ENCODE assay signal across 1 cellular context in the genomic region with DNA sequence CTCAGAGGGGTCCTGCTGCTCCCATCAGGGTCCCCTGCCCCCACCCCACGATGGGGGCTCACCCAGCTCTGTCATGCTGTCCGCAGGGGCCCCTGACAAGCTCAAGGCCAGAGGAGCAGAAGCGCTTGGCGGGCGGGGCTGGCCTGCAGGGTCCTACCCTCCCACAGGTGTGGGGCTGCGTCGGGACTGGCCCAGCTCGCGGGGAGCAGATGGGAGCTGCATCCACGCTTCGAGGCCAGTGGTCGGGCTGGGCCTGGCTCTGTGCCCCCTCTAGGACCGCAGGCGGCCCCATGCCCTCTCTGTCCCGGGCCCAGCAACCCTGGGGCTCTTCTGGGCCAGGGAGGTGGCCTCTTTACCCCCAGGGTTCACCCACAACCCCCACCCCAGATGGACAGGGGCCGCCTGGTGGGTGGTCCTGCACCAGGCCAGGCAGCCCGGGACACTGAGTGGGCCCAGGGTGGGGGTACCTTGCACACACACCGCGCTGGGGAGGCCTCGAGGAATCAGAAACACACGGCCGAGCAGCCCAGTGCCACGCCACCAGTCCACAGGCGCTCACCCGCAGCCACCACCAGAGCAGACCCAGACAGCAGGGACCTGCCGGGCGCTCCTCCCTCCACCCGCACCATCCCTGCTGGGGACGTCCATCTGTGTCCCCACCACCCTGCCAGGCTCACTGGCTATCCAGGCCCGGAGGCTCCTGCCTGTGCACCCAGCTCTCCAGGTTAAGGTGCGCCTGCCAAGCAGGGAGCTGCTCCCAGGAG.
A peak's percentile ranks its signal among the peaks of the same experiment; 100 is the strongest.
TF ChIP-seq lines count a peak whose summit lies in the region.

No MANE protein-coding gene starts in this region.

TF ChIP-seq in HepG2, 621 proteins besides CTCF, POLR2A, EP300 and RAD21 (continues in another document):
- TF ChIP-seq YEATS4 (CRISPR knock-in tag; IDR thresholded peaks at IDR 0.05; ENCODE audit: borderline replicate concordance) (peak; percentile 3; the same call in 1 of the 2 replicates), SUZ12 (IDR thresholded peaks at IDR 0.05; ENCODE audit: low read depth, low read length) (no peak), AGO2 (optimal IDR thresholded peaks at IDR 0.05; ENCODE audit: low read depth, low read length) (peak; percentile 69), ZNF136 (CRISPR knock-in tag; IDR thresholded peaks at IDR 0.05; ENCODE audit: low read depth) (peak; percentile 70; the same call in 1 of the 2 replicates), TAF1 (CRISPR knock-in tag; IDR thresholded peaks at IDR 0.05) (0 out of 2 replicates have a peak, but pooled peaks have one; percentile 1), ZNF563 (CRISPR knock-in tag; IDR thresholded peaks at IDR 0.05) (0 out of 2 replicates have a peak, but pooled peaks have one; percentile 25), ZNF263 (CRISPR knock-in tag; IDR thresholded peaks at IDR 0.05) (no peak), HNRNPK (IDR thresholded peaks at IDR 0.05; ENCODE audit: low read depth, low read length, poor library complexity, severe bottlenecking) (no peak), NR2F1 (CRISPR knock-in tag; IDR thresholded peaks at IDR 0.05) (no peak), DPF2 (CRISPR knock-in tag; IDR thresholded peaks at IDR 0.05; ENCODE audit: borderline replicate concordance, low read depth) (peak; percentile 60), IRX3 (CRISPR knock-in tag; IDR thresholded peaks at IDR 0.05; ENCODE audit: borderline replicate concordance, low read depth) (no peak), ZNF547 (CRISPR knock-in tag; IDR thresholded peaks at IDR 0.05) (0 out of 2 replicates have a peak, but pooled peaks have one; percentile 35), ZNF839 (CRISPR knock-in tag; IDR thresholded peaks at IDR 0.05; ENCODE audit: borderline replicate concordance) (0 out of 2 replicates have a peak, but pooled peaks have one; percentile 8), HNF4A (CRISPR knock-in tag; IDR thresholded peaks at IDR 0.05) (peak; percentile 23; the same call in 1 of the 2 replicates), ZBTB7A (CRISPR knock-in tag; IDR thresholded peaks at IDR 0.05) (0 out of 2 replicates have a peak, but pooled peaks have one; percentile 16), TGIF2 (CRISPR knock-in tag; IDR thresholded peaks at IDR 0.05) (no peak), U2AF2 (IDR thresholded peaks at IDR 0.05; ENCODE audit: low read depth, low read length) (no peak)
- TF ChIP-seq, protein P1, sequence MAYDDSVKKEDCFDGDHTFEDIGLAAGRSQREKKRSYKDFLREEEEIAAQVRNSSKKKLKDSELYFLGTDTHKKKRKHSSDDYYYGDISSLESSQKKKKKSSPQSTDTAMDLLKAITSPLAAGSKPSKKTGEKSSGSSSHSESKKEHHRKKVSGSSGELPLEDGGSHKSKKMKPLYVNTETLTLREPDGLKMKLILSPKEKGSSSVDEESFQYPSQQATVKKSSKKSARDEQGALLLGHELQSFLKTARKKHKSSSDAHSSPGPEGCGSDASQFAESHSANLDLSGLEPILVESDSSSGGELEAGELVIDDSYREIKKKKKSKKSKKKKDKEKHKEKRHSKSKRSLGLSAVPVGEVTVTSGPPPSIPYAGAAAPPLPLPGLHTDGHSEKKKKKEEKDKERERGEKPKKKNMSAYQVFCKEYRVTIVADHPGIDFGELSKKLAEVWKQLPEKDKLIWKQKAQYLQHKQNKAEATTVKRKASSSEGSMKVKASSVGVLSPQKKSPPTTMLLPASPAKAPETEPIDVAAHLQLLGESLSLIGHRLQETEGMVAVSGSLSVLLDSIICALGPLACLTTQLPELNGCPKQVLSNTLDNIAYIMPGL (CRISPR knock-in tag; IDR thresholded peaks at IDR 0.05; ENCODE audit: borderline replicate concordance in 1 of 2, low read depth in 1 of 2), result 0 out of 4 replicates have a peak, but pooled peaks of 1 of the 2 experiments have one; percentile 9
- TF ChIP-seq, protein P2, sequence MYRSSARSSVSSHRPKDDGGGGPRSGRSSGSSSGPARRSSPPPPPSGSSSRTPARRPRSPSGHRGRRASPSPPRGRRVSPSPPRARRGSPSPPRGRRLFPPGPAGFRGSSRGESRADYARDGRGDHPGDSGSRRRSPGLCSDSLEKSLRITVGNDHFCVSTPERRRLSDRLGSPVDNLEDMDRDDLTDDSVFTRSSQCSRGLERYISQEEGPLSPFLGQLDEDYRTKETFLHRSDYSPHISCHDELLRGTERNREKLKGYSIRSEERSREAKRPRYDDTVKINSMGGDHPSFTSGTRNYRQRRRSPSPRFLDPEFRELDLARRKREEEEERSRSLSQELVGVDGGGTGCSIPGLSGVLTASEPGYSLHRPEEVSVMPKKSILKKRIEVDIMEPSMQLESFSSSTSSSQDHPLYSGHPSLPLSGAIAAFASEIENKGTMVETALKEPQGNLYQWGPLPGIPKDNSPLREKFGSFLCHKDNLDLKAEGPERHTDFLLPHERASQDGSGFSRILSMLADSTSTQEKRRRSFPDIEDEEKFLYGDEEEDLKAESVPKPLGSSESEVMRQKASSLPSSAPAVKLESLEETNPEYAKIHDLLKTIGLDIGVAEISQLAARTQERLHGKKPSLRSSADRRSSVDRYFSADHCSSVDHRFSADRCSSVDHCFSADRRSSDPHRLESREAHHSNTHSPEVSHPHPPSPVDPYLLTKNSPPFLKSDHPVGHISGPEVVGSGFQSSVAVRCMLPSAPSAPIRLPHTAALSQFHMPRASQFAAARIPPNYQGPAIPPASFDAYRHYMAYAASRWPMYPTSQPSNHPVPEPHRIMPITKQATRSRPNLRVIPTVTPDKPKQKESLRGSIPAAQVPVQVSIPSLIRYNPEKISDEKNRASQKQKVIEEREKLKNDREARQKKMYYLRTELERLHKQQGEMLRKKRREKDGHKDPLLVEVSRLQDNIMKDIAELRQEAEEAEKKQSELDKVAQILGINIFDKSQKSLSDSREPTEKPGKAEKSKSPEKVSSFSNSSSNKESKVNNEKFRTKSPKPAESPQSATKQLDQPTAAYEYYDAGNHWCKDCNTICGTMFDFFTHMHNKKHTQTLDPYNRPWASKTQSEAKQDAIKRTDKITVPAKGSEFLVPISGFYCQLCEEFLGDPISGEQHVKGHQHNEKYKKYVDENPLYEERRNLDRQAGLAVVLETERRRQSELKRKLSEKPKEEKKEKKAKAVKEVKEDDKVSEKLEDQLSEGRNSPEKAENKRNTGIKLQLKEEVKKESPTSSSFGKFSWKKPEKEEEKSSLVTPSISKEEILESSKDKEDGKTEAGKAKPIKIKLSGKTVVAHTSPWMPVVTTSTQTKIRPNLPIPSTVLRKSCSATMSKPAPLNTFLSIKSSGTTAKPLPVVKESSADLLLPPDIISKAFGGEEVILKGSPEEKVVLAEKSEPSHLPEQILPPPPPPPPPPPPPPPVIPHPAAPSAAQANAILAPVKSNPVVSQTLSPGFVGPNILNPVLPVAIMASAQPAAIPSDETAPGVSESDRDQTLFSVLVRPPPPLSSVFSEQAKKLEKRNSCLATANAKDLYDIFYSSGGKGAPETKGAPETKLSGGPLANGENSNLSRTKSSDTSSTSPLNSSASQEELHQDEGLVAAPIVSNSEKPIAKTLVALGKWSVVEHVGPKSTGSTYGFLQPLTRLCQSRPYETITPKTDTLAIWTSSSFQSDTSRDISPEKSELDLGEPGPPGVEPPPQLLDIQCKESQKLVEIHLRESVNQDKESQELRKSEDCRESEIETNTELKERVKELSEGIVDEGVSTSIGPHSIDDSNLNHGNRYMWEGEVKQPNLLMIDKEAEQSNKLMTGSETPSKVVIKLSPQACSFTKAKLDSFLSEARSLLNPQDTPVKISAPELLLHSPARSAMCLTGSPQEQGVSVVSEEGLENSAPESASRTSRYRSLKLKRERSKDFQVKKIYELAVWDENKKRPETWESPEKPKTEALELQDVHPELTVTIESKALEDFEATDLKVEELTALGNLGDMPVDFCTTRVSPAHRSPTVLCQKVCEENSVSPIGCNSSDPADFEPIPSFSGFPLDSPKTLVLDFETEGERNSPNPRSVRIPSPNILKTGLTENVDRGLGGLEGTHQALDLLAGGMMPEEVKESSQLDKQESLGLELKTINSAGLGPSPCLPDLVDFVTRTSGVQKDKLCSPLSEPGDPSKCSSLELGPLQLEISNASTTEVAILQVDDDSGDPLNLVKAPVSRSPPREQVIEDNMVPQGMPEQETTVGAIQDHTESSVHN (CRISPR knock-in tag; IDR thresholded peaks at IDR 0.05), result no peak
- TF ChIP-seq, protein P3, sequence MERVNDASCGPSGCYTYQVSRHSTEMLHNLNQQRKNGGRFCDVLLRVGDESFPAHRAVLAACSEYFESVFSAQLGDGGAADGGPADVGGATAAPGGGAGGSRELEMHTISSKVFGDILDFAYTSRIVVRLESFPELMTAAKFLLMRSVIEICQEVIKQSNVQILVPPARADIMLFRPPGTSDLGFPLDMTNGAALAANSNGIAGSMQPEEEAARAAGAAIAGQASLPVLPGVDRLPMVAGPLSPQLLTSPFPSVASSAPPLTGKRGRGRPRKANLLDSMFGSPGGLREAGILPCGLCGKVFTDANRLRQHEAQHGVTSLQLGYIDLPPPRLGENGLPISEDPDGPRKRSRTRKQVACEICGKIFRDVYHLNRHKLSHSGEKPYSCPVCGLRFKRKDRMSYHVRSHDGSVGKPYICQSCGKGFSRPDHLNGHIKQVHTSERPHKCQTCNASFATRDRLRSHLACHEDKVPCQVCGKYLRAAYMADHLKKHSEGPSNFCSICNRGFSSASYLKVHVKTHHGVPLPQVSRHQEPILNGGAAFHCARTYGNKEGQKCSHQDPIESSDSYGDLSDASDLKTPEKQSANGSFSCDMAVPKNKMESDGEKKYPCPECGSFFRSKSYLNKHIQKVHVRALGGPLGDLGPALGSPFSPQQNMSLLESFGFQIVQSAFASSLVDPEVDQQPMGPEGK (CRISPR knock-in tag; IDR thresholded peaks at IDR 0.05), result peak; percentile 92
- TF ChIP-seq, protein P4, sequence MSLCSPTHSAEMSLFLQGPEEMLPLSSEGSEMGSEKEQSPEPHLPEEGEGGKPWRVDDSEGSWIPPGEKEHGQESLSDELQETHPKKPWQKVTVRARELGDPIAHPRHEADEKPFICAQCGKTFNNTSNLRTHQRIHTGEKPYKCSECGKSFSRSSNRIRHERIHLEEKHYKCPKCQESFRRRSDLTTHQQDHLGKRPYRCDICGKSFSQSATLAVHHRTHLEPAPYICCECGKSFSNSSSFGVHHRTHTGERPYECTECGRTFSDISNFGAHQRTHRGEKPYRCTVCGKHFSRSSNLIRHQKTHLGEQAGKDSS (CRISPR knock-in tag; IDR thresholded peaks at IDR 0.05; ENCODE audit: borderline replicate concordance, low read depth), result peak; percentile 38; the same call in 1 of the 2 replicates
- TF ChIP-seq, protein P5, sequence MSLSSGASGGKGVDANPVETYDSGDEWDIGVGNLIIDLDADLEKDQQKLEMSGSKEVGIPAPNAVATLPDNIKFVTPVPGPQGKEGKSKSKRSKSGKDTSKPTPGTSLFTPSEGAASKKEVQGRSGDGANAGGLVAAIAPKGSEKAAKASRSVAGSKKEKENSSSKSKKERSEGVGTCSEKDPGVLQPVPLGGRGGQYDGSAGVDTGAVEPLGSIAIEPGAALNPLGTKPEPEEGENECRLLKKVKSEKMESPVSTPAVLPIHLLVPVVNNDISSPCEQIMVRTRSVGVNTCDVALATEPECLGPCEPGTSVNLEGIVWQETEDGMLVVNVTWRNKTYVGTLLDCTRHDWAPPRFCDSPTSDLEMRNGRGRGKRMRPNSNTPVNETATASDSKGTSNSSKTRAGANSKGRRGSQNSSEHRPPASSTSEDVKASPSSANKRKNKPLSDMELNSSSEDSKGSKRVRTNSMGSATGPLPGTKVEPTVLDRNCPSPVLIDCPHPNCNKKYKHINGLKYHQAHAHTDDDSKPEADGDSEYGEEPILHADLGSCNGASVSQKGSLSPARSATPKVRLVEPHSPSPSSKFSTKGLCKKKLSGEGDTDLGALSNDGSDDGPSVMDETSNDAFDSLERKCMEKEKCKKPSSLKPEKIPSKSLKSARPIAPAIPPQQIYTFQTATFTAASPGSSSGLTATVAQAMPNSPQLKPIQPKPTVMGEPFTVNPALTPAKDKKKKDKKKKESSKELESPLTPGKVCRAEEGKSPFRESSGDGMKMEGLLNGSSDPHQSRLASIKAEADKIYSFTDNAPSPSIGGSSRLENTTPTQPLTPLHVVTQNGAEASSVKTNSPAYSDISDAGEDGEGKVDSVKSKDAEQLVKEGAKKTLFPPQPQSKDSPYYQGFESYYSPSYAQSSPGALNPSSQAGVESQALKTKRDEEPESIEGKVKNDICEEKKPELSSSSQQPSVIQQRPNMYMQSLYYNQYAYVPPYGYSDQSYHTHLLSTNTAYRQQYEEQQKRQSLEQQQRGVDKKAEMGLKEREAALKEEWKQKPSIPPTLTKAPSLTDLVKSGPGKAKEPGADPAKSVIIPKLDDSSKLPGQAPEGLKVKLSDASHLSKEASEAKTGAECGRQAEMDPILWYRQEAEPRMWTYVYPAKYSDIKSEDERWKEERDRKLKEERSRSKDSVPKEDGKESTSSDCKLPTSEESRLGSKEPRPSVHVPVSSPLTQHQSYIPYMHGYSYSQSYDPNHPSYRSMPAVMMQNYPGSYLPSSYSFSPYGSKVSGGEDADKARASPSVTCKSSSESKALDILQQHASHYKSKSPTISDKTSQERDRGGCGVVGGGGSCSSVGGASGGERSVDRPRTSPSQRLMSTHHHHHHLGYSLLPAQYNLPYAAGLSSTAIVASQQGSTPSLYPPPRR (CRISPR knock-in tag; IDR thresholded peaks at IDR 0.05; ENCODE audit: borderline replicate concordance), result no peak
- TF ChIP-seq, protein P6, sequence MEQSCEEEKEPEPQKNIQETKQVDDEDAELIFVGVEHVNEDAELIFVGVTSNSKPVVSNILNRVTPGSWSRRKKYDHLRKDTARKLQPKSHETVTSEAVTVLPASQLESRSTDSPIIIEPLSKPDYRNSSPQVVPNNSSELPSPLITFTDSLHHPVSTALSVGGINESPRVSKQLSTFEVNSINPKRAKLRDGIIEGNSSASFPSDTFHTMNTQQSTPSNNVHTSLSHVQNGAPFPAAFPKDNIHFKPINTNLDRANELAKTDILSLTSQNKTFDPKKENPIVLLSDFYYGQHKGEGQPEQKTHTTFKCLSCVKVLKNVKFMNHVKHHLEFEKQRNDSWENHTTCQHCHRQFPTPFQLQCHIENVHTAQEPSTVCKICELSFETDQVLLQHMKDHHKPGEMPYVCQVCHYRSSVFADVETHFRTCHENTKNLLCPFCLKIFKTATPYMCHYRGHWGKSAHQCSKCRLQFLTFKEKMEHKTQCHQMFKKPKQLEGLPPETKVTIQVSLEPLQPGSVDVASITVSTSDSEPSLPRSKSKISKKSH (CRISPR knock-in tag; IDR thresholded peaks at IDR 0.05; ENCODE audit: borderline replicate concordance), result 0 out of 2 replicates have a peak, but pooled peaks have one; percentile 5
- TF ChIP-seq, protein P7, sequence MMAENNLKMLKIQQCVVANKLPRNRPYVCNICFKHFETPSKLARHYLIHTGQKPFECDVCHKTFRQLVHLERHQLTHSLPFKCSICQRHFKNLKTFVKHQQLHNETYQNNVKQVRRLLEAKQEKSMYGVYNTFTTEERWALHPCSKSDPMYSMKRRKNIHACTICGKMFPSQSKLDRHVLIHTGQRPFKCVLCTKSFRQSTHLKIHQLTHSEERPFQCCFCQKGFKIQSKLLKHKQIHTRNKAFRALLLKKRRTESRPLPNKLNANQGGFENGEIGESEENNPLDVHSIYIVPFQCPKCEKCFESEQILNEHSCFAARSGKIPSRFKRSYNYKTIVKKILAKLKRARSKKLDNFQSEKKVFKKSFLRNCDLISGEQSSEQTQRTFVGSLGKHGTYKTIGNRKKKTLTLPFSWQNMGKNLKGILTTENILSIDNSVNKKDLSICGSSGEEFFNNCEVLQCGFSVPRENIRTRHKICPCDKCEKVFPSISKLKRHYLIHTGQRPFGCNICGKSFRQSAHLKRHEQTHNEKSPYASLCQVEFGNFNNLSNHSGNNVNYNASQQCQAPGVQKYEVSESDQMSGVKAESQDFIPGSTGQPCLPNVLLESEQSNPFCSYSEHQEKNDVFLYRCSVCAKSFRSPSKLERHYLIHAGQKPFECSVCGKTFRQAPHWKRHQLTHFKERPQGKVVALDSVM (CRISPR knock-in tag; IDR thresholded peaks at IDR 0.05), result 0 out of 2 replicates have a peak, but pooled peaks have one; percentile 22
